11 cellular contexts compared by ENCODE assay signal in the genomic region with DNA sequence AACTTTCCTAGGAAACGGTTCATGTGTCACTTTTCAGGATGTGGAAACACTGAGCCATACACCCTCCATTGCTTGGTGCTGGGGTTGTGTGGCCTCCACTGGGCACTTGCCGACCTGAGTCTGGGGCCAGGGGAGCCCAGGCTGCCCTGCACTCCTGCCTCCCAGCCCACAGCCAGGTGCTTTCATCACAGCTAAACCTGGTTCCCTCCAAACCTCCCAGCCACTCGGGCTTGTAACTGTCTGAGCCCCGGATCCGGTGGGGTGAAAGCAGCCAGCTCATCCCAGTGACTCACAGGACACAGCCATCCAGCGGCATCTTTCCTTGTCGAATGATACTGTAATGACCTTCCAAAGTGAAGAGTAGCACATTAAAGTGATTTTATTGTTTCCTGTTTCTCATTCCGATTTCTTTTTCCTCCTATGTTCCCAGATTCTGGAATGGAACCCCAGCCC. TPM values are rescaled to one million over a fixed set of nuclear protein-coding genes. Genes with fewer than 3 reads are reported as not detected.
DNase-seq lines count a peak whose midpoint lies in the region; ATAC-seq, FAIRE-seq and TF ChIP-seq lines count a peak whose summit lies in the region.
"Had no signal": no experiment of that assay in that cellular context is flagged by ENCODE, and none has a peak within 500 bp of the region (broad histone marks: within the 10 kb centered on the region; RNA-seq: fewer than 3 reads in every experiment).

No MANE protein-coding gene starts in this region.

- ATAC-seq in left lung: peak; percentile 6
- no peak for ATAC-seq in GM18505 (IDR thresholded peaks at IDR 0.05; ENCODE audit: unreplicated experiment)

- no peaks in the 10 kb centered on the region for H3K9me3 Mint-ChIP-seq in astrocyte (ENCODE audit: unreplicated experiment)

- H3K27me3 ChIP-seq in astrocyte (ENCODE audit: insufficient read depth, low read length) (no peaks in the 10 kb centered on the region), left lung (no peaks in the 10 kb centered on the region)

- TF ChIP-seq CTCF in astrocyte (IDR thresholded peaks at IDR 0.05; ENCODE audit: insufficient read depth, low read depth, low read length) (no peak), left lung (IDR thresholded peaks at IDR 0.05) (no peak)

- H3K4me1 Mint-ChIP-seq in astrocyte (ENCODE audit: low read depth, unreplicated experiment): peaks cover 29% of the 10 kb centered on the region

- peak overlapping the region; percentile 51 for H3K9ac ChIP-seq in astrocyte (ENCODE audit: low read length)

- TF ChIP-seq POLR2A in H54 (IDR thresholded peaks at IDR 0.05; ENCODE audit: low read depth, low read length): no peak
- no peak for TF ChIP-seq POLR2A in GM18505 (IDR thresholded peaks at IDR 0.05; ENCODE audit: borderline replicate concordance, extremely low read depth, insufficient read depth, insufficient read length)

- no peak overlapping the region for H2AFZ ChIP-seq in astrocyte (ENCODE audit: low read depth, low read length)

- peaks cover 33% of the 10 kb centered on the region for H3K4me1 ChIP-seq in astrocyte (ENCODE audit: insufficient read depth, low read length)
- peaks cover 0 to 28% of the 10 kb centered on the region in 2 donors for H3K4me1 ChIP-seq in left lung

- peaks cover 23% of the 10 kb centered on the region for H3K36me3 Mint-ChIP-seq in astrocyte (ENCODE audit: low read depth, unreplicated experiment)

- peak; percentile 27 for FAIRE-seq in H54 (lab: Jason Lieb, UNC)
- FAIRE-seq in astrocyte (lab: Jason Lieb, UNC): no peak

- H3K4me3 ChIP-seq in astrocyte (ENCODE audit: insufficient read depth, low read depth, low read length) (no peak overlapping the region), left lung (no peak overlapping the region)

- H3K4me3 Mint-ChIP-seq in astrocyte (ENCODE audit: unreplicated experiment): peak overlapping the region; percentile 77

- H3K9me3 ChIP-seq in astrocyte (ENCODE audit: insufficient read depth, low read depth, low read length) (no peaks in the 10 kb centered on the region), left lung (no peaks in the 10 kb centered on the region)

- peak overlapping the region; percentile 67 for H3K4me2 ChIP-seq in astrocyte (ENCODE audit: low read length)

- peaks cover 21% of the 10 kb centered on the region for H3K36me3 ChIP-seq in astrocyte (ENCODE audit: insufficient read depth, low read length)
- H3K36me3 ChIP-seq in left lung: peaks cover 0 to 79% of the 10 kb centered on the region in 2 donors

- H3K27ac Mint-ChIP-seq in astrocyte (ENCODE audit: unreplicated experiment): peak overlapping the region; percentile 95

- H3K27ac ChIP-seq in astrocyte (ENCODE audit: low read depth, low read length) (peak overlapping the region; percentile 65), left lung (peak overlapping the region in 1 of 2 donors; percentile 68)

- no peaks in the 10 kb centered on the region for H3K27me3 Mint-ChIP-seq in astrocyte (ENCODE audit: low read depth, unreplicated experiment)

- intact Hi-C loops in left lung (cut with DNase I): no loop called here

- H3K79me2 ChIP-seq in astrocyte (ENCODE audit: insufficient read depth, low read length): peaks cover 28% of the 10 kb centered on the region

- peaks cover 91% of the 10 kb centered on the region for H4K20me1 ChIP-seq in astrocyte (ENCODE audit: insufficient read depth, low read length)

- peak; percentile 91 for DNase-seq in AG08395 (ENCODE audit: low spot score)
- DNase-seq in H54 (ENCODE audit: insufficient read length, low spot score): peak; percentile 88
- DNase-seq in astrocyte (ENCODE audit: low read depth): peak; percentile 46
- no peak for DNase-seq in left lung
- DNase-seq in NCI-H1417 (lab: John Stamatoyannopoulos, UW): no peak
- DNase-seq in amygdala (lab: John Stamatoyannopoulos, UW): no peak
- no peak for DNase-seq in SKM-1 (lab: John Stamatoyannopoulos, UW; ENCODE audit: unreplicated experiment)
- DNase-seq: DMS79 treated with DMSO at 0.1 percent for 48 hours; NCI-H226; stimulated activated naive CD4-positive, alpha-beta T cell had no signal

RNA-seq across cellular contexts. Expression of a gene that starts 19.8 kb away (rescaled TPM):
- 51.0 and 61.5 TPM in 2 replicates for total RNA-seq in astrocyte
- total RNA-seq in left lung: 10 to 100 TPM; 74.0 to 96.0 TPM

RNA-seq across cellular contexts. Expression of a gene that starts 33.2 kb away (rescaled TPM):
- total RNA-seq in astrocyte (not detected in 2 replicates), left lung (not detected)

RNA-seq across cellular contexts. Expression of a gene that starts 51.3 kb away (rescaled TPM):
- total RNA-seq in astrocyte (57.8 TPM in 2 replicates), left lung (10 to 100 TPM; 35.8 to 38.2 TPM)

RNA-seq across cellular contexts. Expression of a gene that starts 51.5 kb away (rescaled TPM):
- 7.9 and 9.6 TPM in 2 replicates for total RNA-seq in astrocyte
- 1 to 10 TPM; 8.8 to 9.8 TPM for total RNA-seq in left lung

Comparison
In these comparisons a context has a peak if more than half of its experiments do, and no peak if none do; other contexts are left out.
1. DNase-seq: peak in AG08395 (single experiment), H54 (single experiment) and astrocyte (single experiment); none in left lung (0 of 2), NCI-H1417 (0 of 3), amygdala (0 of 56) and SKM-1 (single experiment).